In genomic region chr6:33313105-33313708, GRCh38 we compare ENCODE assay signal across 8 cellular contexts. TPM values are rescaled to one million over a fixed set of nuclear protein-coding genes. Genes with fewer than 3 reads are reported as not detected.
DNase-seq lines count a peak whose midpoint lies in the region; ATAC-seq and TF ChIP-seq lines count a peak whose summit lies in the region.

No MANE protein-coding gene starts in this region.

- H3K27me3 ChIP-seq in mononuclear cell (ENCODE audit: insufficient read depth, low read length) = no peaks in the 10 kb centered on the region

- H3K9me3 ChIP-seq in mononuclear cell (ENCODE audit: low read depth, low read length) = no peaks in the 10 kb centered on the region

- H3K27me3 Mint-ChIP-seq in activated CD4-positive, alpha-beta memory T cell treated with anti-CD3 and anti-CD28 coated beads, Interleukin-2, amount 10 ng/mL, durations not matched to agents 7 days and 5 days = no peaks in the 10 kb centered on the region
- H3K27me3 Mint-ChIP-seq in endothelial cell (ENCODE audit: unreplicated experiment) = peaks cover 11% of the 10 kb centered on the region

- peak overlapping the region; percentile 98 for H3K4me3 ChIP-seq in mononuclear cell (ENCODE audit: low read length)

- CTCF ChIA-PET in activated CD4-positive, alpha-beta memory T cell treated with anti-CD3 and anti-CD28 coated beads, Interleukin-2, amount 10 ng/mL, durations not matched to agents 7 days and 5 days (lab: Charles Lee) = interaction anchor here (1.6 to 3.1 kb wide), 3 partner anchors 14 to 102 kb away, joined by 3 to 26 read pairs (median 16); partner anchors contain the start of gene RGL2

- no peak for TF ChIP-seq CTCF in endothelial cell (IDR thresholded peaks at IDR 0.05; ENCODE audit: unreplicated experiment)

- peak; percentile 43 for DNase-seq in AG08396 (ENCODE audit: low spot score)
- DNase-seq in NCI-H1105 (lab: John Stamatoyannopoulos, UW) = peak; percentile 58
- peak; percentile 46 for DNase-seq in activated CD4-positive, alpha-beta memory T cell treated with anti-CD3 and anti-CD28 coated beads, Interleukin-2, amount 10 ng/mL, durations not matched to agents 7 days and 5 days
- DNase-seq in endothelial cell (ENCODE audit: low spot score) = peak; percentile 45
- peak; percentile 31 for DNase-seq in superior temporal gyrus (ENCODE audit: extremely low spot score)
- DNase-seq in epidermal melanocyte (ENCODE audit: insufficient read length, low spot score) = no peak

- no peaks in the 10 kb centered on the region for H3K9me3 Mint-ChIP-seq in activated CD4-positive, alpha-beta memory T cell treated with anti-CD3 and anti-CD28 coated beads, Interleukin-2, amount 10 ng/mL, durations not matched to agents 7 days and 5 days
- H3K9me3 Mint-ChIP-seq in endothelial cell (ENCODE audit: unreplicated experiment) = no peaks in the 10 kb centered on the region

- peak; percentile 3 for ATAC-seq in GM21423 (IDR thresholded peaks at IDR 0.05; ENCODE audit: unreplicated experiment)

- POLR2A ChIA-PET in activated CD4-positive, alpha-beta memory T cell treated with anti-CD3 and anti-CD28 coated beads, Interleukin-2, amount 10 ng/mL, durations not matched to agents 7 days and 5 days (lab: Charles Lee) = interaction anchor here (0.8 to 5.0 kb wide), 17 partner anchors 13 to 380 kb away, joined by 3 to 71 read pairs (median 4); partner anchors contain the start of genes B3GALT4, HLA-DPA1, PFDN6 and RGL2

- peak overlapping the region; percentile 87 for H3K4me3 Mint-ChIP-seq in activated CD4-positive, alpha-beta memory T cell treated with anti-CD3 and anti-CD28 coated beads, Interleukin-2, amount 10 ng/mL, durations not matched to agents 7 days and 5 days
- peak overlapping the region; percentile 97 for H3K4me3 Mint-ChIP-seq in endothelial cell (ENCODE audit: unreplicated experiment)

- peak overlapping the region; percentile 91 for H3K27ac Mint-ChIP-seq in activated CD4-positive, alpha-beta memory T cell treated with anti-CD3 and anti-CD28 coated beads, Interleukin-2, amount 10 ng/mL, durations not matched to agents 7 days and 5 days
- H3K27ac Mint-ChIP-seq in endothelial cell (ENCODE audit: unreplicated experiment) = peak overlapping the region; percentile 91

- peaks cover 66% of the 10 kb centered on the region for H3K4me1 ChIP-seq in mononuclear cell (ENCODE audit: insufficient read depth, low read length)

- peaks cover 65% of the 10 kb centered on the region for H3K4me1 Mint-ChIP-seq in activated CD4-positive, alpha-beta memory T cell treated with anti-CD3 and anti-CD28 coated beads, Interleukin-2, amount 10 ng/mL, durations not matched to agents 7 days and 5 days
- H3K4me1 Mint-ChIP-seq in endothelial cell (ENCODE audit: unreplicated experiment) = peaks cover 25% of the 10 kb centered on the region

- peaks cover 60% of the 10 kb centered on the region for H3K36me3 Mint-ChIP-seq in activated CD4-positive, alpha-beta memory T cell treated with anti-CD3 and anti-CD28 coated beads, Interleukin-2, amount 10 ng/mL, durations not matched to agents 7 days and 5 days (ENCODE audit: low read depth)
- H3K36me3 Mint-ChIP-seq in endothelial cell (ENCODE audit: low read depth, unreplicated experiment) = peaks cover 8% of the 10 kb centered on the region

RNA-seq across cellular contexts. Expression of gene TAPBP, which starts 0.7 kb away (rescaled TPM):
- total RNA-seq in activated CD4-positive, alpha-beta memory T cell treated with anti-CD3 and anti-CD28 coated beads, Interleukin-2, amount 10 ng/mL, durations not matched to agents 7 days and 5 days = 100 to 1,000 TPM; 243 to 249 TPM
- 57.1 TPM for total RNA-seq in endothelial cell (ENCODE audit: unreplicated experiment)
- 188 TPM for total RNA-seq in mononuclear cell

RNA-seq across cellular contexts. Expression of gene ZBTB22, which starts 4.3 kb away (rescaled TPM):
- 10 to 100 TPM; 16.5 to 18.0 TPM for total RNA-seq in activated CD4-positive, alpha-beta memory T cell treated with anti-CD3 and anti-CD28 coated beads, Interleukin-2, amount 10 ng/mL, durations not matched to agents 7 days and 5 days
- total RNA-seq in endothelial cell (ENCODE audit: unreplicated experiment) (16.9 TPM), mononuclear cell (12.6 TPM)

RNA-seq across cellular contexts. Expression of gene DAXX, which starts 9.6 kb away (rescaled TPM):
- total RNA-seq in activated CD4-positive, alpha-beta memory T cell treated with anti-CD3 and anti-CD28 coated beads, Interleukin-2, amount 10 ng/mL, durations not matched to agents 7 days and 5 days = 100 to 1,000 TPM in 1 of 2 experiments, 10 to 100 TPM in 1; 95.7 to 103 TPM
- total RNA-seq in endothelial cell (ENCODE audit: unreplicated experiment) (49.6 TPM), mononuclear cell (15.2 TPM)

RNA-seq across cellular contexts. Expression of gene RGL2, which starts 14.5 kb away (rescaled TPM):
- 10 to 100 TPM; 44.3 to 45.1 TPM for total RNA-seq in activated CD4-positive, alpha-beta memory T cell treated with anti-CD3 and anti-CD28 coated beads, Interleukin-2, amount 10 ng/mL, durations not matched to agents 7 days and 5 days
- total RNA-seq in endothelial cell (ENCODE audit: unreplicated experiment) = 167 TPM
- 14.7 TPM for total RNA-seq in mononuclear cell

RNA-seq across cellular contexts. Expression of gene PFDN6, which starts 23.8 kb away (rescaled TPM):
- total RNA-seq in activated CD4-positive, alpha-beta memory T cell treated with anti-CD3 and anti-CD28 coated beads, Interleukin-2, amount 10 ng/mL, durations not matched to agents 7 days and 5 days = 10 to 100 TPM; 63.5 to 65.0 TPM
- total RNA-seq in endothelial cell (ENCODE audit: unreplicated experiment) (33.3 TPM), mononuclear cell (11.1 TPM)
